In the genomic region with DNA sequence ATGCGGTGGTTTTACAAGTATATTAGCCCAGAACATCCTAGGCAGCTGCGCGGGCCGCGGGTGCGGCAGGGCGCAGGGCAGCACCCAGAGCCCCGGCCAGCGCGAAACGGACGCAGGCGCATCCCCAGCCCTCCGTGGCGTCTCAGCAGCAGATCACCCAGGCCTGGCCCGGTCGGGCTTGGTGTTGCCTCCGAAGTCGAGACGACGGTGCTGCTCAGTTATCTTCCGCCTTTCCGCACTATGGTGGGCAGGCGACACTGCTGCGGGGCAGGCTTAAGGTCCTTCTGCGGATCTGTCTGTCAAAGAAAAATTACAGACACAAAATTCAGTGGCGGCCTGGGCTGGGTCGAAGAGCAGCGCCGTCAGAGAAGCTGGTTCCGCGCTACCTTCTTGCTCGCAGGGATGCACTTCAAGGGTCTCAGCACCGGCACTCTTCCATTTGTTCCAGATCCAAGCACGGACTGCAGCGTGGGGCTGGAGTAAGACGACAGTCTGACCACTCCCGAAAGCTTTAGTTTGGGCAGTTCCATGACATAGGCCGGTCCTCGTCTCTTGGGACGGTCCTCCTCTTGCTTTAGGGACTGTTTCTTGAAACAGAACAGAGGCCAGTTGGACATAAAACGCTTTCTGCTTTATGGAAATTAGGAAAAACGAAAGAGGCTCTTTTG, we compare ENCODE assay signal across 2 cellular contexts.
TF ChIP-seq lines count a peak whose summit lies in the region.

No MANE protein-coding gene starts in this region.

TF ChIP-seq in GM23338, 12 proteins besides CTCF, POLR2A, EP300 and RAD21 (continues in another document):
- no peak for TF ChIP-seq STAT1 (IDR thresholded peaks at IDR 0.05; ENCODE audit: unreplicated experiment)
- TF ChIP-seq ZNF462 (CRISPR knock-in tag; IDR thresholded peaks at IDR 0.05): no peak
- TF ChIP-seq, protein P1, sequence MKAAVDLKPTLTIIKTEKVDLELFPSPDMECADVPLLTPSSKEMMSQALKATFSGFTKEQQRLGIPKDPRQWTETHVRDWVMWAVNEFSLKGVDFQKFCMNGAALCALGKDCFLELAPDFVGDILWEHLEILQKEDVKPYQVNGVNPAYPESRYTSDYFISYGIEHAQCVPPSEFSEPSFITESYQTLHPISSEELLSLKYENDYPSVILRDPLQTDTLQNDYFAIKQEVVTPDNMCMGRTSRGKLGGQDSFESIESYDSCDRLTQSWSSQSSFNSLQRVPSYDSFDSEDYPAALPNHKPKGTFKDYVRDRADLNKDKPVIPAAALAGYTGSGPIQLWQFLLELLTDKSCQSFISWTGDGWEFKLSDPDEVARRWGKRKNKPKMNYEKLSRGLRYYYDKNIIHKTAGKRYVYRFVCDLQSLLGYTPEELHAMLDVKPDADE (IDR thresholded peaks at IDR 0.05): no peak
- TF ChIP-seq ZNF331 (CRISPR knock-in tag; IDR thresholded peaks at IDR 0.05; ENCODE audit: low read depth): no peak
- TF ChIP-seq, protein P2, sequence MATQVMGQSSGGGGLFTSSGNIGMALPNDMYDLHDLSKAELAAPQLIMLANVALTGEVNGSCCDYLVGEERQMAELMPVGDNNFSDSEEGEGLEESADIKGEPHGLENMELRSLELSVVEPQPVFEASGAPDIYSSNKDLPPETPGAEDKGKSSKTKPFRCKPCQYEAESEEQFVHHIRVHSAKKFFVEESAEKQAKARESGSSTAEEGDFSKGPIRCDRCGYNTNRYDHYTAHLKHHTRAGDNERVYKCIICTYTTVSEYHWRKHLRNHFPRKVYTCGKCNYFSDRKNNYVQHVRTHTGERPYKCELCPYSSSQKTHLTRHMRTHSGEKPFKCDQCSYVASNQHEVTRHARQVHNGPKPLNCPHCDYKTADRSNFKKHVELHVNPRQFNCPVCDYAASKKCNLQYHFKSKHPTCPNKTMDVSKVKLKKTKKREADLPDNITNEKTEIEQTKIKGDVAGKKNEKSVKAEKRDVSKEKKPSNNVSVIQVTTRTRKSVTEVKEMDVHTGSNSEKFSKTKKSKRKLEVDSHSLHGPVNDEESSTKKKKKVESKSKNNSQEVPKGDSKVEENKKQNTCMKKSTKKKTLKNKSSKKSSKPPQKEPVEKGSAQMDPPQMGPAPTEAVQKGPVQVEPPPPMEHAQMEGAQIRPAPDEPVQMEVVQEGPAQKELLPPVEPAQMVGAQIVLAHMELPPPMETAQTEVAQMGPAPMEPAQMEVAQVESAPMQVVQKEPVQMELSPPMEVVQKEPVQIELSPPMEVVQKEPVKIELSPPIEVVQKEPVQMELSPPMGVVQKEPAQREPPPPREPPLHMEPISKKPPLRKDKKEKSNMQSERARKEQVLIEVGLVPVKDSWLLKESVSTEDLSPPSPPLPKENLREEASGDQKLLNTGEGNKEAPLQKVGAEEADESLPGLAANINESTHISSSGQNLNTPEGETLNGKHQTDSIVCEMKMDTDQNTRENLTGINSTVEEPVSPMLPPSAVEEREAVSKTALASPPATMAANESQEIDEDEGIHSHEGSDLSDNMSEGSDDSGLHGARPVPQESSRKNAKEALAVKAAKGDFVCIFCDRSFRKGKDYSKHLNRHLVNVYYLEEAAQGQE (IDR thresholded peaks at IDR 0.05; ENCODE audit: unreplicated experiment): no peak
- TF ChIP-seq NANOG (IDR thresholded peaks at IDR 0.05; ENCODE audit: borderline replicate concordance): no peak
- no peak for TF ChIP-seq POLR2AphosphoS5 (IDR thresholded peaks at IDR 0.05; ENCODE audit: low read depth)
- TF ChIP-seq ZNF114 (CRISPR knock-in tag; IDR thresholded peaks at IDR 0.05): no peak

TF ChIP-seq in H1, 55 proteins besides CTCF, POLR2A, EP300 and RAD21:
- TF ChIP-seq POU5F1 (IDR thresholded peaks at IDR 0.05; ENCODE audit: low read depth, low read length) (no peak), CHD7 (IDR thresholded peaks at IDR 0.05; ENCODE audit: insufficient replicate concordance, low read length) (no peak), RBBP5 (IDR thresholded peaks at IDR 0.05; ENCODE audit: borderline replicate concordance, low read depth, low read length) (no peak), HDAC6 (IDR thresholded peaks at IDR 0.05; ENCODE audit: low read depth, low read length) (no peak), ATF2 (IDR thresholded peaks at IDR 0.05; ENCODE audit: low read length) (no peak), SP1 (IDR thresholded peaks at IDR 0.05; ENCODE audit: low read depth, low read length) (no peak), JUND (IDR thresholded peaks at IDR 0.05; ENCODE audit: low read length) (no peak), RNF2 (IDR thresholded peaks at IDR 0.05; ENCODE audit: borderline replicate concordance, low read depth, low read length, missing control alignments, poor library complexity, severe bottlenecking) (no peak), TAF7 (optimal IDR thresholded peaks at IDR 0.05; ENCODE audit: borderline replicate concordance, low read depth, low read length) (no peak), SAP30 (IDR thresholded peaks at IDR 0.05; ENCODE audit: insufficient read depth, insufficient replicate concordance, low read length) (no peak), MAFK (IDR thresholded peaks at IDR 0.05; ENCODE audit: low read depth, low read length) (no peak)
